In the genomic region with DNA sequence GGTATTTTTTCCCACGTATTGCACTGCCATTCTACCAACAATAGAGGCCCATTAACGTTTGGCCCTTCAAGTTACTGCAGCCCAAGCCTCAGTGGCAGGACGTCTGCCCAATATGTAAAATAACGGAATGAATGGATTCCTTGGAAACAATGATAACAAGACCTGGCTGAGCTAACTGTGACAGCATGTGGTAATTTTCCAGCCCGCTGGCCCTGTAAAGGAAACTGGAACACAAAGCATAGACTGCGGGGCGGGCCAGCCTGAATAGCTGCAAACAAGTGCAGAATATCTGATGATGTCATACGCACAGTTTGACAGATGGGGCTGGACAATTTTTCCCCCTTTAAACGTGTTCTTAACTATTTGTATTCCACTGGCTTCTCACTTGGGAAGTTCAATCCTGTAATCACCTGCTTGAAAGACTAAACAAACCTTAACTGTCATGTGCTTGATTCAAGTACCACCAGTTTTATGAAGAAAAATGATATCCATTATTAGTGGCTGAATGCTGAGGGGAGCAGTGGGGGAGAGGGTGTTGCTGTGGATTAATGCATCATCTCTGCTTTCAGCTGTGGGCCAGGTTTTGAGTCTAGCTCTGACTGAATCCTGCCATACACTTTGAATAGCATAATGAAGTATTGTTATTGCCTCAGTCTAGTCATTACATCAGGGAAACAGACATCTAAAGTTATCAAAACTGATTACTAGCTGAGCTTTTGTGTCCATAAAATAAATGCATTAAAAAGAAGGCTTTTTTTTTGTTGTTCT, we compare ENCODE assay signal across 14 cellular contexts.
DNase-seq lines count a peak whose midpoint lies in the region; ATAC-seq and TF ChIP-seq lines count a peak whose summit lies in the region.
"Had no signal": no experiment of that assay in that cellular context is flagged by ENCODE, and none has a peak within 500 bp of the region (broad histone marks: within the 10 kb centered on the region; RNA-seq: fewer than 3 reads in every experiment).

No MANE protein-coding gene starts in this region.

- intact Hi-C loops in left ventricle myocardium superior (cut with micrococcal nuclease) = no loop called here
- intact Hi-C loops in psoas muscle (cut with DNase I) = no loop called here

- H3K27me3 ChIP-seq in psoas muscle (ENCODE audit: insufficient read depth in 3 of 3, low read length in 2 of 3) = no peaks in the 10 kb centered on the region

- H3K27ac ChIP-seq in psoas muscle = no peak overlapping the region
- H3K27ac ChIP-seq: WERI-Rb-1 had no signal

- H3K9me3 Mint-ChIP-seq in activated T-cell treated with anti-CD3 and anti-CD28 coated beads, Interleukin-2, amount 50 U/mL, for 24 hours = no peaks in the 10 kb centered on the region
- no peaks in the 10 kb centered on the region for H3K9me3 Mint-ChIP-seq in activated naive CD8-positive, alpha-beta T cell treated with anti-CD3 and anti-CD28 coated beads, Interleukin-2, amount 50 U/mL, for 24 hours

- no peak overlapping the region for H3K27ac Mint-ChIP-seq in activated T-cell treated with anti-CD3 and anti-CD28 coated beads, Interleukin-2, amount 50 U/mL, for 24 hours
- no peak overlapping the region for H3K27ac Mint-ChIP-seq in activated naive CD8-positive, alpha-beta T cell treated with anti-CD3 and anti-CD28 coated beads, Interleukin-2, amount 50 U/mL, for 24 hours

- DNase-seq in NCI-H1417 (lab: John Stamatoyannopoulos, UW) = peak in 2 of 3 experiments; percentile 68 to 90
- peak; percentile 32 to 46 for DNase-seq in SHP77 (lab: John Stamatoyannopoulos, UW)
- DNase-seq in left ventricle myocardium superior = peak; percentile 46
- peak; percentile 12 to 38 for DNase-seq in psoas muscle
- DNase-seq in erythroblast (lab: John Stamatoyannopoulos, UW) = no peak
- DNase-seq in activated T-cell treated with anti-CD3 and anti-CD28 coated beads, Interleukin-2, amount 50 U/mL, for 24 hours = no peak
- DNase-seq in activated naive CD8-positive, alpha-beta T cell treated with anti-CD3 and anti-CD28 coated beads, Interleukin-2, amount 50 U/mL, for 24 hours = no peak
- no peak for DNase-seq in AML-193 (lab: John Stamatoyannopoulos, UW)
- DNase-seq: activated gamma-delta T cell treated with Interleukin-2 at 50 U/mL for 16 hours, DND-41, kidney, NCI-H1436, SIG-M5, WERI-Rb-1 had no signal

- H3K4me3 Mint-ChIP-seq in activated T-cell treated with anti-CD3 and anti-CD28 coated beads, Interleukin-2, amount 50 U/mL, for 24 hours = no peak overlapping the region
- no peak overlapping the region for H3K4me3 Mint-ChIP-seq in activated naive CD8-positive, alpha-beta T cell treated with anti-CD3 and anti-CD28 coated beads, Interleukin-2, amount 50 U/mL, for 24 hours

- H3K36me3 Mint-ChIP-seq in activated T-cell treated with anti-CD3 and anti-CD28 coated beads, Interleukin-2, amount 50 U/mL, for 24 hours (ENCODE audit: low read depth) = no peaks in the 10 kb centered on the region
- H3K36me3 Mint-ChIP-seq in activated naive CD8-positive, alpha-beta T cell treated with anti-CD3 and anti-CD28 coated beads, Interleukin-2, amount 50 U/mL, for 24 hours (ENCODE audit: low read depth) = no peaks in the 10 kb centered on the region

- H3K36me3 ChIP-seq in psoas muscle (ENCODE audit: insufficient read depth in 1 of 2, low read depth in 1 of 2) = no peaks in the 10 kb centered on the region
- H3K36me3 ChIP-seq: WERI-Rb-1 had no signal

- WGBS in psoas muscle, 3 donors = 9 to 14% (median 10%) methylated on average over 9 of the region's 9 CpGs

- ATAC-seq in left ventricle myocardium superior (peak; percentile 73), psoas muscle (peak in 1 of 4 donors; percentile 35)
- ATAC-seq in activated naive CD8-positive, alpha-beta T cell treated with anti-CD3 and anti-CD28 coated beads, Interleukin-2, amount 50 U/mL, for 24 hours = no peak

- no peaks in the 10 kb centered on the region for H3K9me3 ChIP-seq in psoas muscle

- H3K4me3 ChIP-seq in psoas muscle = no peak overlapping the region

- no peak for TF ChIP-seq POLR2A in erythroblast (IDR thresholded peaks at IDR 0.05; ENCODE audit: low read length)

- H3K4me1 Mint-ChIP-seq in activated T-cell treated with anti-CD3 and anti-CD28 coated beads, Interleukin-2, amount 50 U/mL, for 24 hours (ENCODE audit: low read depth) = no peaks in the 10 kb centered on the region
- no peaks in the 10 kb centered on the region for H3K4me1 Mint-ChIP-seq in activated naive CD8-positive, alpha-beta T cell treated with anti-CD3 and anti-CD28 coated beads, Interleukin-2, amount 50 U/mL, for 24 hours

- no peak for TF ChIP-seq CTCF in psoas muscle (IDR thresholded peaks at IDR 0.05)

- peaks cover 2% of the 10 kb centered on the region for H3K27me3 Mint-ChIP-seq in activated T-cell treated with anti-CD3 and anti-CD28 coated beads, Interleukin-2, amount 50 U/mL, for 24 hours
- peaks cover 4% of the 10 kb centered on the region for H3K27me3 Mint-ChIP-seq in activated naive CD8-positive, alpha-beta T cell treated with anti-CD3 and anti-CD28 coated beads, Interleukin-2, amount 50 U/mL, for 24 hours

- H3K4me1 ChIP-seq in psoas muscle = no peaks in the 10 kb centered on the region

Comparison
In these comparisons a context has a peak if more than half of its experiments do, and no peak if none do; other contexts are left out.
1. DNase-seq: peak in NCI-H1417 (2 of 3), SHP77 (2 of 2), left ventricle myocardium superior (single experiment) and psoas muscle (2 of 2); none in erythroblast (0 of 2), activated T-cell treated with anti-CD3 and anti-CD28 coated beads, Interleukin-2, amount 50 U/mL, for 24 hours (single experiment), activated naive CD8-positive, alpha-beta T cell treated with anti-CD3 and anti-CD28 coated beads, Interleukin-2, amount 50 U/mL, for 24 hours (single experiment) and AML-193 (0 of 2).